Comparison of ENCODE assay signal across 16 cellular contexts in the genomic region with DNA sequence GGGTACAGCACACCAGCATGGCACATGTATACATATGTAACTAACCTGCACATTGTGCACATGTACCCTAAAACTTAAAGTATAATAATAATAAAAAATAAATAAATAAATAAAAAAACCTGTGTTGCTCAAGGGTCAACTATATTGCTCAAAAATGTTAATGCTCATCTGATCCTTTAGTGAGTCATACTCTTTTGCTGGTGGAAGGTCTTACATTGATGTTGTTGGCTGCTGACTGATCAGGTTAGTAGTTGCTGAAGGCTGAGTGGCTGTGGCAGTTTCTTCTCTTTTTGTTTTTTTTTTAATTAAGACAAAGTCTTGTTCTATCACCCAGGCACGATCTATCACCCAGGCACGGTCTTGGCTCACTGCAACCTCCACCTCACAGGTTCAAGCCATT.
"Had no signal": no experiment of that assay in that cellular context is flagged by ENCODE, and none has a peak within 500 bp of the region (broad histone marks: within the 10 kb centered on the region; RNA-seq: fewer than 3 reads in every experiment).

No MANE protein-coding gene starts in this region.

- ATAC-seq: activated naive CD8-positive, alpha-beta T cell treated with anti-CD3 and anti-CD28 coated beads, Interleukin-2, amount 50 U/mL, for 24 hours; heart right ventricle; left lobe of liver; naive thymus-derived CD8-positive, alpha-beta T cell; pancreas; stimulated activated memory B cell treated with anti-CD40 and anti-IgM and Interleukin-4, amounts not matched to agents 10 μg/mL and 1 μg/mL and 100 μg/mL, for 72 hours; T-cell had no signal

- H3K4me3 ChIP-seq: cardiac muscle cell, dorsolateral prefrontal cortex, esophagus muscularis mucosa, heart right ventricle, pancreas had no signal

- DNase-seq: activated CD4-positive, alpha-beta T cell treated with anti-CD3 and anti-CD28 coated beads for 1 hour; activated CD4-positive, alpha-beta T cell treated with anti-CD3 and anti-CD28 coated beads, Interleukin-2, amount 50 U/mL, for 4 hours; activated naive CD4-positive, alpha-beta T cell treated with anti-CD3 and anti-CD28 coated beads for 36 hours; activated naive CD8-positive, alpha-beta T cell treated with anti-CD3 and anti-CD28 coated beads, Interleukin-2, amount 50 U/mL, for 24 hours; dorsolateral prefrontal cortex; foreskin melanocyte; heart right ventricle; naive thymus-derived CD8-positive, alpha-beta T cell; pancreas; stimulated activated CD4-positive, alpha-beta T cell treated with anti-CD3 and anti-CD28 coated beads, Interleukin-2, amount 100 ng/mL, for 48 hours; T-cell; T1000 had no signal
